1 cellular context compared by ENCODE assay signal in the genomic region with DNA sequence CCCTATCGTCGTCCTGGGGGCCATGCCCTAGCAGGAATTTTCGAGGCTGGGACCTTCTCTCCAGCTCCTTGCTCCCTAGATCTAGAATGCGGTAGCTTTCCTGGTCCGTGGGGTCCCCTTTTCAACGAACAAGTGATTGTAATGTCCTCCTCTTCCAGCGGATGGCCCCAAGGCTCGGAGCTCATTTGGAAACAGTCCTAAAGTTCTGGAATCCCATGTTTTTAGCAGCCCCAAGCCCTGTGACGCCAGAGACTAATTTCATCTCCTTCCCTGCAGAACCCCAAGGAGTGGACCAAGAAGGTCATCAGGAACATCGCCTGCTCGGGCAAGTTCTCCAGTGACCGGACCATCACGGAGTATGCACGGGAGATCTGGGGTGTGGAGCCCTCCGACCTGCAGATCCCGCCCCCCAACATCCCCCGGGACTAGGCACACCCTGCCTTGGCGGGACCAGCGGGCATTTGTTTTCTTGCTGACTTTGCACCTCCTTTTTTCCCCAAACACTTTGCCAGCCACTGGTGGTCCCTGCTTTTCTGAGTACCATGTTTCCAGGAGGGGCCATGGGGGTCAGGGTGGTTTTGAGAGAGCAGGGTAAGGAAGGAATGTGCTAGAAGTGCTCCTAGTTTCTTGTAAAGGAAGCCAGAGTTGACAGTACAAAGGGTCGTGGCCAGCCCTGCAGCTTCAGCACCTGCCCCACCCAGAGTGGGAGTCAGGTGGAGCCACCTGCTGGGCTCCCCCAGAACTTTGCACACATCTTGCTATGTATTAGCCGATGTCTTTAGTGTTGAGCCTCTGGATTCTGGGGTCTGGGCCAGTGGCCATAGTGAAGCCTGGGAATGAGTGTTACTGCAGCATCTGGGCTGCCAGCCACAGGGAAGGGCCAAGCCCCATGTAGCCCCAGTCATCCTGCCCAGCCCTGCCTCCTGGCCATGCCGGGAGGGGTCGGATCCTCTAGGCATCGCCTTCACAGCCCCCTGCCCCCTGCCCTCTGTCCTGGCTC.
TF ChIP-seq lines count a peak whose summit lies in the region.

No MANE protein-coding gene starts in this region.

TF ChIP-seq in HCT116, 20 proteins besides CTCF, POLR2A, EP300 and RAD21 (continued from another document):
- TF ChIP-seq ATF3 (IDR thresholded peaks at IDR 0.05), result no peak
- TF ChIP-seq JUND (IDR thresholded peaks at IDR 0.05), result no peak
- TF ChIP-seq EZH2 (IDR thresholded peaks at IDR 0.05), result no peak
- no peak for TF ChIP-seq ELF1 (IDR thresholded peaks at IDR 0.05; ENCODE audit: borderline replicate concordance, low read depth)
- no peak for TF ChIP-seq MAX (IDR thresholded peaks at IDR 0.05)
- TF ChIP-seq, protein P1, sequence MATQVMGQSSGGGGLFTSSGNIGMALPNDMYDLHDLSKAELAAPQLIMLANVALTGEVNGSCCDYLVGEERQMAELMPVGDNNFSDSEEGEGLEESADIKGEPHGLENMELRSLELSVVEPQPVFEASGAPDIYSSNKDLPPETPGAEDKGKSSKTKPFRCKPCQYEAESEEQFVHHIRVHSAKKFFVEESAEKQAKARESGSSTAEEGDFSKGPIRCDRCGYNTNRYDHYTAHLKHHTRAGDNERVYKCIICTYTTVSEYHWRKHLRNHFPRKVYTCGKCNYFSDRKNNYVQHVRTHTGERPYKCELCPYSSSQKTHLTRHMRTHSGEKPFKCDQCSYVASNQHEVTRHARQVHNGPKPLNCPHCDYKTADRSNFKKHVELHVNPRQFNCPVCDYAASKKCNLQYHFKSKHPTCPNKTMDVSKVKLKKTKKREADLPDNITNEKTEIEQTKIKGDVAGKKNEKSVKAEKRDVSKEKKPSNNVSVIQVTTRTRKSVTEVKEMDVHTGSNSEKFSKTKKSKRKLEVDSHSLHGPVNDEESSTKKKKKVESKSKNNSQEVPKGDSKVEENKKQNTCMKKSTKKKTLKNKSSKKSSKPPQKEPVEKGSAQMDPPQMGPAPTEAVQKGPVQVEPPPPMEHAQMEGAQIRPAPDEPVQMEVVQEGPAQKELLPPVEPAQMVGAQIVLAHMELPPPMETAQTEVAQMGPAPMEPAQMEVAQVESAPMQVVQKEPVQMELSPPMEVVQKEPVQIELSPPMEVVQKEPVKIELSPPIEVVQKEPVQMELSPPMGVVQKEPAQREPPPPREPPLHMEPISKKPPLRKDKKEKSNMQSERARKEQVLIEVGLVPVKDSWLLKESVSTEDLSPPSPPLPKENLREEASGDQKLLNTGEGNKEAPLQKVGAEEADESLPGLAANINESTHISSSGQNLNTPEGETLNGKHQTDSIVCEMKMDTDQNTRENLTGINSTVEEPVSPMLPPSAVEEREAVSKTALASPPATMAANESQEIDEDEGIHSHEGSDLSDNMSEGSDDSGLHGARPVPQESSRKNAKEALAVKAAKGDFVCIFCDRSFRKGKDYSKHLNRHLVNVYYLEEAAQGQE (IDR thresholded peaks at IDR 0.05; ENCODE audit: low read depth), result no peak
- TF ChIP-seq ZNF274 (IDR thresholded peaks at IDR 0.05; ENCODE audit: low read depth, low read length), result no peak
- no peak for TF ChIP-seq ZFX (IDR thresholded peaks at IDR 0.05)
TF ChIP-seq in HCT116: peak in this region for 0.
